16 cellular contexts compared by ENCODE assay signal in the genomic region with DNA sequence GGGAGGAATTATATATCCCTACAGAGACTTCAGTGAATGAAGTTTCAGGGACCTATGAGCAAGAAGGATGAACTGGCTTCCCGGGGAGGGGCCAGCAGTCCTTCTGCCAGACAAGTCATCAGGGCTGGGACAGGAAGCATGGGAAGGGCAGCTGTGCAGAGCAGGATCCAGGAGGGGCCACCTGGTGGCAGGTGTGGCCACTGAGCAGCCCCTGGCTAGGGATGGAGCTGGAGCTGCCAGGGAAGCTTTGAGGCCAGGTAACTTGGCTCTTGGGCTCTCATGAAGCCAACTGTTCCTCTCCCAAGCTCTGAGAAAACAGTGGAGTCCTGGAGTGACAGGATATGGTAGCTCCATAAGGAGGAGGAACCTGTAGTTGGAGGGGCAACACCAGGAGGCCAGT.
DNase-seq lines count a peak whose midpoint lies in the region; ATAC-seq and TF ChIP-seq lines count a peak whose summit lies in the region.
"Had no signal": no experiment of that assay in that cellular context is flagged by ENCODE, and none has a peak within 500 bp of the region (broad histone marks: within the 10 kb centered on the region; RNA-seq: fewer than 3 reads in every experiment).

No MANE protein-coding gene starts in this region.

- WGBS in stomach, 5 donors, result 48 to 70% (median 53%) methylated on average over 1 of the region's 1 CpG; no CpG with 5 or more reads in 1 of the 5 donors

- no peaks in the 10 kb centered on the region for H3K27me3 Mint-ChIP-seq in naive thymus-derived CD8-positive, alpha-beta T cell
- H3K27me3 Mint-ChIP-seq: activated T-helper 17 cell treated with anti-CD3 and anti-CD28 coated beads, Interleukin-2, amount 50 U/mL, for 72 hours had no signal

- POLR2A ChIA-PET in naive thymus-derived CD8-positive, alpha-beta T cell (lab: Charles Lee), result no interaction called here

- intact Hi-C loops in stomach (cut with DNase I; ENCODE audit: low total_unique reads), result no loop called here

- H3K4me3 ChIP-seq in epithelial cell of esophagus (ENCODE audit: low read length) (no peak overlapping the region), stomach (no peak overlapping the region)
- H3K4me3 ChIP-seq: ascending aorta, gastrocnemius medialis had no signal

- H3K4me1 ChIP-seq in stomach, result no peaks in the 10 kb centered on the region
- H3K4me1 ChIP-seq: ascending aorta, gastrocnemius medialis had no signal

- no peaks in the 10 kb centered on the region for H3K9me3 Mint-ChIP-seq in naive thymus-derived CD8-positive, alpha-beta T cell
- H3K9me3 Mint-ChIP-seq: activated T-helper 17 cell treated with anti-CD3 and anti-CD28 coated beads, Interleukin-2, amount 50 U/mL, for 72 hours had no signal

- no peaks in the 10 kb centered on the region for H3K9me3 ChIP-seq in stomach
- H3K9me3 ChIP-seq: ascending aorta, gastrocnemius medialis had no signal

- DNase-seq in NCI-H748 (lab: John Stamatoyannopoulos, UW; ENCODE audit: unreplicated experiment) (peak; percentile 29), NCI-H748 treated with DMSO at 0.1 percent for 48 hours (lab: John Stamatoyannopoulos, UW) (no peak), NCI-H510A treated with DMSO at 0.1 percent for 48 hours (lab: John Stamatoyannopoulos, UW) (peak; percentile 61), epithelial cell of esophagus (ENCODE audit: low read depth) (peak; percentile 10), stomach (peak; percentile 8), midbrain (lab: John Stamatoyannopoulos, UW) (no peak), NCI-H2196 treated with DMSO at 0.1 percent for 48 hours (lab: John Stamatoyannopoulos, UW; ENCODE audit: unreplicated experiment) (no peak)
- DNase-seq in naive thymus-derived CD8-positive, alpha-beta T cell, result no peak
- DNase-seq: DMS79 treated with DMSO at 0.1 percent for 48 hours, gastrocnemius medialis, Kasumi-1, kidney, NCI-H226, trophoblast cell had no signal

- peak overlapping the region in 1 of 10 donors; percentile 56 for H3K4me3 Mint-ChIP-seq in naive thymus-derived CD8-positive, alpha-beta T cell
- H3K4me3 Mint-ChIP-seq: activated T-helper 17 cell treated with anti-CD3 and anti-CD28 coated beads, Interleukin-2, amount 50 U/mL, for 72 hours had no signal

- no peak for TF ChIP-seq EP300 in stomach (IDR thresholded peaks at IDR 0.05)

- no peaks in the 10 kb centered on the region for H3K36me3 ChIP-seq in stomach
- H3K36me3 ChIP-seq: ascending aorta, gastrocnemius medialis had no signal

- TF ChIP-seq POLR2A in stomach (IDR thresholded peaks at IDR 0.05), result no peak

- H3K36me3 Mint-ChIP-seq in naive thymus-derived CD8-positive, alpha-beta T cell, result peaks cover 9 to 49% (median 12%) of the 10 kb centered on the region in 3 donors

- TF ChIP-seq CTCF in epithelial cell of esophagus (IDR thresholded peaks at IDR 0.05; ENCODE audit: insufficient read depth, low read depth, low read length, missing control alignments), result peak; percentile 16
- TF ChIP-seq CTCF in stomach (IDR thresholded peaks at IDR 0.05), result no peak

- H3K27ac Mint-ChIP-seq in naive thymus-derived CD8-positive, alpha-beta T cell, result peak overlapping the region in 5 of 10 donors; percentile 19 to 86 (median 78)
- H3K27ac Mint-ChIP-seq: activated T-helper 17 cell treated with anti-CD3 and anti-CD28 coated beads, Interleukin-2, amount 50 U/mL, for 72 hours had no signal

- peaks cover 41 to 93% (median 62%) of the 10 kb centered on the region in 4 donors for H3K4me1 Mint-ChIP-seq in naive thymus-derived CD8-positive, alpha-beta T cell

- H3K27ac ChIP-seq in stomach, result no peak overlapping the region
- H3K27ac ChIP-seq: ascending aorta, gastrocnemius medialis had no signal

- H3K27me3 ChIP-seq in stomach, result peaks cover 0 to 6% (median 0%) of the 10 kb centered on the region in 3 donors
- H3K27me3 ChIP-seq: ascending aorta, gastrocnemius medialis had no signal

- no peak for ATAC-seq in naive thymus-derived CD8-positive, alpha-beta T cell
- ATAC-seq: activated T-helper 17 cell treated with anti-CD3 and anti-CD28 coated beads, Interleukin-2, amount 50 U/mL, for 72 hours; gastrocnemius medialis had no signal

Comparison
In these comparisons a context has a peak if more than half of its experiments do, and no peak if none do; other contexts are left out.
1. DNase-seq: peak in NCI-H748 (single experiment), NCI-H510A treated with DMSO at 0.1 percent for 48 hours (single experiment), epithelial cell of esophagus (single experiment) and stomach (single experiment); none in NCI-H748 treated with DMSO at 0.1 percent for 48 hours (single experiment), midbrain (single experiment), naive thymus-derived CD8-positive, alpha-beta T cell (0 of 10) and NCI-H2196 treated with DMSO at 0.1 percent for 48 hours (single experiment).